Comparison of ENCODE assay signal across 7 cellular contexts in genomic region chr3:142815803-142816202, GRCh38.
"Had no signal": no experiment of that assay in that cellular context is flagged by ENCODE, and none has a peak within 500 bp of the region (broad histone marks: within the 10 kb centered on the region; RNA-seq: fewer than 3 reads in every experiment).

No MANE protein-coding gene starts in this region.

- H3K9ac ChIP-seq: KMS-11 had no signal

- FAIRE-seq: HTR-8/SVneo, K562 had no signal

- H3K4me2 ChIP-seq: KMS-11 had no signal

- DNase-seq: IMR-90, KBM-7, KG1 had no signal

- H3K4me3 ChIP-seq: K562 had no signal

- H3K27ac ChIP-seq: HL-60, KMS-11 had no signal

- ATAC-seq: K562 had no signal
